23 cellular contexts compared by ENCODE assay signal in the genomic region with DNA sequence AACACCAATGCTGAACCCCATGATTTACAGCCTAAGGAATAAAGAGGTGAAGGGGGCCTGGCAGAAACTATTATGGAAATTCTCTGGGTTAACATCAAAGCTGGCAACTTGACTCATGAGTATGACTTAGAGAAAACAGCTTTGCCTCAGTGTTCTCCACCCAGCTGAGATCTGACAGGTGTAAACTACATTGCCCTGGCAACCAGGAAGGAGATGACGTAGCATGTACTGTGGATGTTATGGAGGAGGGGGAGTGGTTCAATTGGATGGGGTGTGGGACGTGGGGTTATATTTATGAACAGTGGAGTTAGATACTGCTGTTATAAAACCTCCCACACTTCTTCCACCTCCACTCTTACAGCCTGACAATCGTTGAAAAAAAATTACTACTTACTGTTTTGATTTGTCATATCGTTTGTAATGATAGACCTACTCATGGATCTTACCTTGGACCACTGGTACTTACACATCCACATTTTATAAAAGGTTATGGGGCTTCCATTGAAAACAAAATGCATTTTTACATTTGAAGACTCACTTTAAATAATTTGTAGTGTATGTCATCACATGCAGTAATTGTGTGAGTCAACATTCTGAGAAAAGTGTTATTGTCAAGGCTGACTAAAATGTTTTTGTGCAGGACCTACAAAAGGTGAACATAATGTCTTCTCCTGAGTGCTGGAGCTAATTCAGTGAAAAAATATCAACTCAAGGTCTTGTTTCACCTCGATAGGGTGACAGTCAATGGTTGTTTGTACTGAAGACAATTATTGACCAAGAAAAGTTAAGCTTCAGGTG. TPM values are rescaled to one million over a fixed set of nuclear protein-coding genes. Genes with fewer than 3 reads are reported as not detected.
DNase-seq lines count a peak whose midpoint lies in the region; ATAC-seq and TF ChIP-seq lines count a peak whose summit lies in the region.
"Had no signal": no experiment of that assay in that cellular context is flagged by ENCODE, and none has a peak within 500 bp of the region (broad histone marks: within the 10 kb centered on the region; RNA-seq: fewer than 3 reads in every experiment).

No MANE protein-coding gene starts in this region.

- TF ChIP-seq CTCF in transverse colon (IDR thresholded peaks at IDR 0.05): no peak

- no peaks in the 10 kb centered on the region for H3K9me3 ChIP-seq in transverse colon
- H3K9me3 ChIP-seq: A549, BE2C, HAP-1, Peyer's patch, SJCRH30 had no signal

- peaks cover 46% of the 10 kb centered on the region for H3K27me3 Mint-ChIP-seq in activated T-cell treated with anti-CD3 and anti-CD28 coated beads, Interleukin-2, amount 50 U/mL, for 72 hours (ENCODE audit: low read depth)
- peaks cover 31% of the 10 kb centered on the region for H3K27me3 Mint-ChIP-seq in activated T-cell treated with anti-CD3 and anti-CD28 coated beads, Interleukin-2, amount 50 U/mL, for 24 hours

- DNase-seq in activated T-cell treated with anti-CD3 and anti-CD28 coated beads, Interleukin-2, amount 50 U/mL, for 72 hours: no peak
- DNase-seq in activated T-cell treated with anti-CD3 and anti-CD28 coated beads, Interleukin-2, amount 50 U/mL, for 24 hours: no peak
- DNase-seq in amniotic epithelial cell (ENCODE audit: low read depth) (peak; percentile 55), iris pigment epithelial cell (ENCODE audit: low read depth) (peak; percentile 43), transverse colon (peak; percentile 26), NCI-H2227 (lab: John Stamatoyannopoulos, UW; ENCODE audit: unreplicated experiment) (no peak)
- DNase-seq: BE2C, DMS79 treated with DMSO at 0.1 percent for 48 hours, Karpas-422, NCI-H1417, NCI-H187, NCI-H345, NCI-H524, NCI-H82, Peyer's patch, SJCRH30 had no signal

- H3K36me3 Mint-ChIP-seq in activated T-cell treated with anti-CD3 and anti-CD28 coated beads, Interleukin-2, amount 50 U/mL, for 72 hours (ENCODE audit: insufficient read depth in 2 of 2): no peaks in the 10 kb centered on the region
- H3K36me3 Mint-ChIP-seq in activated T-cell treated with anti-CD3 and anti-CD28 coated beads, Interleukin-2, amount 50 U/mL, for 24 hours (ENCODE audit: low read depth): no peaks in the 10 kb centered on the region
- H3K36me3 Mint-ChIP-seq: IgD-negative memory B cell had no signal

- in situ Hi-C loops in transverse colon (cut with MboI; ENCODE audit: low pct_ligation_motif_present in 1 of 4, low pct_unique_long_range_greater_than_20kb in 1 of 4, low sequenced_read_pairs in 3 of 4): no loop called here

- H3K27ac ChIP-seq in transverse colon: no peak overlapping the region
- H3K27ac ChIP-seq: A549, Peyer's patch, SJCRH30 had no signal

- H3K9me3 Mint-ChIP-seq in activated T-cell treated with anti-CD3 and anti-CD28 coated beads, Interleukin-2, amount 50 U/mL, for 72 hours: no peaks in the 10 kb centered on the region
- no peaks in the 10 kb centered on the region for H3K9me3 Mint-ChIP-seq in activated T-cell treated with anti-CD3 and anti-CD28 coated beads, Interleukin-2, amount 50 U/mL, for 24 hours
- H3K9me3 Mint-ChIP-seq: GM23338 had no signal

- no peak for TF ChIP-seq POLR2A in transverse colon (IDR thresholded peaks at IDR 0.05)

- no peaks in the 10 kb centered on the region for H3K36me3 ChIP-seq in transverse colon
- H3K36me3 ChIP-seq: BE2C, HAP-1, Peyer's patch, SJCRH30 had no signal

- peak; percentile 52 to 81 for ATAC-seq in activated T-cell treated with anti-CD3 and anti-CD28 coated beads, Interleukin-2, amount 50 U/mL, for 72 hours (replicated peaks in 1 of 2)
- ATAC-seq in GM21528 (IDR thresholded peaks at IDR 0.05; ENCODE audit: low FRiP score, unreplicated experiment): no peak
- ATAC-seq in HG02852 (IDR thresholded peaks at IDR 0.05; ENCODE audit: unreplicated experiment): no peak
- ATAC-seq: A549, GM23338 had no signal

- WGBS in transverse colon (ENCODE audit: low coverage in 1 of 2), 2 donors: 45 to 52% methylated on average over 4 to 5 of the region's 5 CpGs

- no peak overlapping the region for H3K4me3 ChIP-seq in transverse colon
- H3K4me3 ChIP-seq: A549, GM23338, HAP-1, Peyer's patch, SJCRH30 had no signal

- no peaks in the 10 kb centered on the region for H3K4me1 ChIP-seq in transverse colon
- H3K4me1 ChIP-seq: BE2C, Peyer's patch had no signal

- TF ChIP-seq EP300 in transverse colon (IDR thresholded peaks at IDR 0.05; ENCODE audit: low read depth): no peak

- peak overlapping the region; percentile 55 for H3K27ac Mint-ChIP-seq in activated T-cell treated with anti-CD3 and anti-CD28 coated beads, Interleukin-2, amount 50 U/mL, for 72 hours
- H3K27ac Mint-ChIP-seq in activated T-cell treated with anti-CD3 and anti-CD28 coated beads, Interleukin-2, amount 50 U/mL, for 24 hours: no peak overlapping the region
- H3K27ac Mint-ChIP-seq: GM23338, IgD-negative memory B cell had no signal

- no peaks in the 10 kb centered on the region for H3K27me3 ChIP-seq in transverse colon
- H3K27me3 ChIP-seq: BE2C, Peyer's patch, SJCRH30 had no signal

- intact Hi-C loops in transverse colon (cut with DNase I; ENCODE audit: low total_unique reads): no loop called here

- no peaks in the 10 kb centered on the region for H3K4me1 Mint-ChIP-seq in activated T-cell treated with anti-CD3 and anti-CD28 coated beads, Interleukin-2, amount 50 U/mL, for 72 hours (ENCODE audit: low read depth)
- no peaks in the 10 kb centered on the region for H3K4me1 Mint-ChIP-seq in activated T-cell treated with anti-CD3 and anti-CD28 coated beads, Interleukin-2, amount 50 U/mL, for 24 hours (ENCODE audit: low read depth)

- H3K4me3 Mint-ChIP-seq in activated T-cell treated with anti-CD3 and anti-CD28 coated beads, Interleukin-2, amount 50 U/mL, for 72 hours: peak overlapping the region in 1 of 2 donors; percentile 18
- H3K4me3 Mint-ChIP-seq in activated T-cell treated with anti-CD3 and anti-CD28 coated beads, Interleukin-2, amount 50 U/mL, for 24 hours: no peak overlapping the region
- H3K4me3 Mint-ChIP-seq: GM23338, IgD-negative memory B cell had no signal

RNA-seq across cellular contexts. Expression of a gene that starts 6.4 kb away (rescaled TPM):
- not detected for total RNA-seq in activated T-cell treated with anti-CD3 and anti-CD28 coated beads, Interleukin-2, amount 50 U/mL, for 72 hours
- not detected for total RNA-seq in transverse colon
- total RNA-seq: GM23338, MCF 10A, Peyer's patch, SJCRH30 had no signal

RNA-seq across cellular contexts. Expression of a gene that starts 26.0 kb away (rescaled TPM):
- total RNA-seq in activated T-cell treated with anti-CD3 and anti-CD28 coated beads, Interleukin-2, amount 50 U/mL, for 72 hours: not detected
- total RNA-seq in transverse colon: not detected
- total RNA-seq: GM23338, MCF 10A, Peyer's patch, SJCRH30 had no signal

RNA-seq across cellular contexts. Expression of a gene that starts 39.1 kb away (rescaled TPM):
- total RNA-seq in activated T-cell treated with anti-CD3 and anti-CD28 coated beads, Interleukin-2, amount 50 U/mL, for 72 hours: not detected
- not detected for total RNA-seq in transverse colon
- total RNA-seq: GM23338, MCF 10A, Peyer's patch, SJCRH30 had no signal

RNA-seq across cellular contexts. Expression of a gene that starts 59.0 kb away (rescaled TPM):
- total RNA-seq in activated T-cell treated with anti-CD3 and anti-CD28 coated beads, Interleukin-2, amount 50 U/mL, for 72 hours: 10 to 100 TPM; 13.2 to 18.5 TPM
- 10 to 100 TPM in 3 of 4 donors, 1 to 10 TPM in 1; 8.6 to 38.6 (median 33.1) TPM for total RNA-seq in transverse colon

Comparison
In these comparisons a context has a peak if more than half of its experiments do, and no peak if none do; other contexts are left out.
1. ATAC-seq: peak in activated T-cell treated with anti-CD3 and anti-CD28 coated beads, Interleukin-2, amount 50 U/mL, for 72 hours (2 of 2); none in GM21528 (single experiment) and HG02852 (single experiment).
2. DNase-seq: peak in amniotic epithelial cell (single experiment), iris pigment epithelial cell (single experiment) and transverse colon (single experiment); none in activated T-cell treated with anti-CD3 and anti-CD28 coated beads, Interleukin-2, amount 50 U/mL, for 72 hours (0 of 2), activated T-cell treated with anti-CD3 and anti-CD28 coated beads, Interleukin-2, amount 50 U/mL, for 24 hours (single experiment) and NCI-H2227 (single experiment).